In genomic region chr2:69559696-69560482, GRCh38 we compare ENCODE assay signal across 8 cellular contexts.
A peak's percentile ranks its signal among the peaks of the same experiment; 100 is the strongest.
DNase-seq lines count a peak whose midpoint lies in the region; ATAC-seq and TF ChIP-seq lines count a peak whose summit lies in the region.

No MANE protein-coding gene starts in this region.

- H3K9me2 ChIP-seq in Loucy (replicated peaks; ENCODE audit: low read depth, low read length): no peaks in the 10 kb centered on the region

- no peak overlapping the region for H3K9ac ChIP-seq in Loucy (ENCODE audit: low read depth, low read length, poor library complexity, severe bottlenecking)

- no peaks in the 10 kb centered on the region for H3K9me3 Mint-ChIP-seq in CD4-positive, alpha-beta memory T cell

- H3K27me3 ChIP-seq in CD4-positive, alpha-beta memory T cell (ENCODE audit: insufficient read depth, low read length): no peaks in the 10 kb centered on the region
- H3K27me3 ChIP-seq in Loucy (ENCODE audit: insufficient read depth, low read length, poor library complexity, severe bottlenecking): no peaks in the 10 kb centered on the region
- no peaks in the 10 kb centered on the region for H3K27me3 ChIP-seq in neutrophil

- H4K20me1 ChIP-seq in Loucy (ENCODE audit: insufficient read depth, low read length, poor library complexity, severe bottlenecking): peaks cover 4% of the 10 kb centered on the region

- ATAC-seq in GM19023 (IDR thresholded peaks at IDR 0.05; ENCODE audit: unreplicated experiment) (peak; percentile 74), HG03159 (IDR thresholded peaks at IDR 0.05; ENCODE audit: unreplicated experiment) (no peak)

- H3K4me1 ChIP-seq in CD4-positive, alpha-beta memory T cell (ENCODE audit: insufficient read depth, low read length): peaks cover 96% of the 10 kb centered on the region
- peaks cover 19% of the 10 kb centered on the region for H3K4me1 ChIP-seq in Loucy (ENCODE audit: insufficient read depth, low read length, poor library complexity, severe bottlenecking)
- peaks cover 6 to 19% of the 10 kb centered on the region in 2 experiments for H3K4me1 ChIP-seq in neutrophil (ENCODE audit: control insufficient read depth in 1 of 2, insufficient read depth in 1 of 2, low read depth in 1 of 2, low read length in 1 of 2)

- CTCF ChIA-PET in CD4-positive, alpha-beta memory T cell (lab: Charles Lee; ENCODE audit: partially characterized antibody): interaction anchor here (0.5 to 2.6 kb wide), 13 partner anchors 9 to 257 kb away, joined by 3 to 27 read pairs (median 4); no protein-coding TSS in a partner anchor

- no peaks in the 10 kb centered on the region for H3K9me3 ChIP-seq in CD4-positive, alpha-beta memory T cell (ENCODE audit: control insufficient read depth in 1 of 2, low read length in 2 of 2)
- H3K9me3 ChIP-seq in Loucy (ENCODE audit: insufficient read depth, low read depth, low read length) (no peaks in the 10 kb centered on the region), neutrophil (no peaks in the 10 kb centered on the region)

- TF ChIP-seq CTCF in Loucy (conservative IDR thresholded peaks at IDR 0.05; ENCODE audit: low read length) (peak; percentile 95), fibroblast of mammary gland (conservative IDR thresholded peaks at IDR 0.05; ENCODE audit: control insufficient read depth, insufficient read depth, low read depth, low read length) (peak; percentile 74), neutrophil (IDR thresholded peaks at IDR 0.05) (peak; percentile 20)

- 0 out of 2 replicates have a peak, but pooled peaks cover 4% of the 10 kb centered on the region for H3F3A ChIP-seq in Loucy (ENCODE audit: low read depth)

- no peak overlapping the region for H3K4me3 ChIP-seq in CD4-positive, alpha-beta memory T cell (ENCODE audit: low read length in 2 of 2)
- H3K4me3 ChIP-seq in Loucy (ENCODE audit: low read length, poor library complexity, severe bottlenecking): no peak overlapping the region
- no peak overlapping the region for H3K4me3 ChIP-seq in fibroblast of mammary gland (ENCODE audit: control insufficient read depth, low read depth, low read length)
- H3K4me3 ChIP-seq in neutrophil (ENCODE audit: low read depth in 1 of 2, low read length in 1 of 2): no peak overlapping the region

- H2AFZ ChIP-seq in Loucy (ENCODE audit: low read length): no peak overlapping the region

- H3K79me2 ChIP-seq in Loucy (ENCODE audit: insufficient read depth, low read length): peaks cover 86% of the 10 kb centered on the region

- H3K4me1 Mint-ChIP-seq in CD4-positive, alpha-beta memory T cell: peaks cover 57 to 94% (median 77%) of the 10 kb centered on the region in 4 donors

- POLR2A ChIA-PET in CD4-positive, alpha-beta memory T cell (lab: Charles Lee; ENCODE audit: partially characterized antibody): interaction anchor here (1.6 to 2.2 kb wide), 3 partner anchors 81 to 155 kb away, joined by 3 to 9 read pairs (median 5); partner anchors contain the start of gene AAK1

- H3K27me3 Mint-ChIP-seq in CD4-positive, alpha-beta memory T cell: no peaks in the 10 kb centered on the region

- H3K27ac ChIP-seq in CD4-positive, alpha-beta memory T cell (ENCODE audit: low read depth, low read length): no peak overlapping the region
- H3K27ac ChIP-seq in neutrophil: no peak overlapping the region

- peak in 3 of 5 donors; percentile 24 to 26 (median 24) for DNase-seq in CD4-positive, alpha-beta memory T cell
- DNase-seq in SW480 (ENCODE audit: low spot score) (peak; percentile 80), fibroblast of mammary gland (ENCODE audit: low read depth) (peak; percentile 75)
- no peak for DNase-seq in stimulated activated CD4-positive, alpha-beta T cell treated with anti-CD3 and anti-CD28 coated beads, Interleukin-12 subunit alpha, Interleukin-12 subunit beta, amount 100 ng/mL, for 4 hours

- peak overlapping the region in 4 of 8 donors; percentile 5 to 50 (median 24) for H3K4me3 Mint-ChIP-seq in CD4-positive, alpha-beta memory T cell

- no peaks in the 10 kb centered on the region for H3K36me3 ChIP-seq in CD4-positive, alpha-beta memory T cell (ENCODE audit: insufficient read depth, low read length)
- H3K36me3 ChIP-seq in Loucy (ENCODE audit: insufficient read depth, low read length) (peaks cover 11% of the 10 kb centered on the region; the same call in 1 of the 2 replicates), neutrophil (no peaks in the 10 kb centered on the region)

- no peak overlapping the region for H3K4me2 ChIP-seq in Loucy (ENCODE audit: low read depth, low read length, poor library complexity, severe bottlenecking)

- intact Hi-C loops in CD4-positive, alpha-beta memory T cell (cut with micrococcal nuclease): loop anchor here (1.0 kb wide), 2 partner anchors 154 to 257 kb away; no protein-coding TSS in a partner anchor

- peak overlapping the region in 6 of 7 donors; percentile 30 to 81 (median 66) for H3K27ac Mint-ChIP-seq in CD4-positive, alpha-beta memory T cell

- H3K36me3 Mint-ChIP-seq in CD4-positive, alpha-beta memory T cell: peaks cover 5 to 23% of the 10 kb centered on the region in 2 donors

Comparison
In these comparisons a context has a peak if more than half of its experiments do, and no peak if none do; other contexts are left out.
1. CTCF ChIP-seq: peak in every context shown above with its lines; median percentile 95 in Loucy; 74 in fibroblast of mammary gland; 20 in neutrophil.